Comparison of ENCODE assay signal across 7 cellular contexts in genomic region chr17:11461993-11462548, GRCh38.
"Had no signal": no experiment of that assay in that cellular context is flagged by ENCODE, and none has a peak within 500 bp of the region (broad histone marks: within the 10 kb centered on the region; RNA-seq: fewer than 3 reads in every experiment).

No MANE protein-coding gene starts in this region.

- H3K9me3 ChIP-seq: HAP-1 had no signal

- H3K36me3 ChIP-seq: HAP-1 had no signal

- H3K27ac ChIP-seq: GM23248 had no signal

- H3K4me3 ChIP-seq: GM23248, HAP-1 had no signal

- DNase-seq: GM23248, GOT3, H7, HFFc6, IMR-90 had no signal

- ATAC-seq: HCT116 had no signal

- H3K9ac ChIP-seq: GM23248 had no signal

- H3K4me1 ChIP-seq: HAP-1 had no signal
